In genomic region chr3:42035816-42036482, GRCh38 we compare ENCODE assay signal across 8 cellular contexts. TPM values are rescaled to one million over a fixed set of nuclear protein-coding genes. Genes with fewer than 3 reads are reported as not detected.
DNase-seq lines count a peak whose midpoint lies in the region; ATAC-seq, FAIRE-seq and TF ChIP-seq lines count a peak whose summit lies in the region.
"Had no signal": no experiment of that assay in that cellular context is flagged by ENCODE, and none has a peak within 500 bp of the region (broad histone marks: within the 10 kb centered on the region; RNA-seq: fewer than 3 reads in every experiment).

No MANE protein-coding gene starts in this region.

- CTCF ChIA-PET in Panc1 (lab: Charles Lee): no interaction called here
- CTCF ChIA-PET in H1 (lab: Charles Lee; ENCODE audit: partially characterized antibody): interaction anchor here (0.9 to 2.6 kb wide), 4 partner anchors 9 to 64 kb away, joined by 3 to 21 read pairs (median 4); no protein-coding TSS in a partner anchor

- no peak overlapping the region for H3K23ac ChIP-seq in H1 (ENCODE audit: insufficient read length)

- H3K14ac ChIP-seq in H1 (ENCODE audit: insufficient read length): no peak overlapping the region

- no peak overlapping the region for H2BK120ac ChIP-seq in H1 (replicated peaks; ENCODE audit: low read depth, low read length)

- intact Hi-C loops in Panc1 (cut with micrococcal nuclease; ENCODE audit: unreplicated experiment): no loop called here
- intact Hi-C loops in uterus (cut with DNase I; ENCODE audit: low total_unique reads): no loop called here

- H3K27ac ChIP-seq in Panc1 (ENCODE audit: low read length) (peak overlapping the region; percentile 68), H1 (ENCODE audit: low read depth, low read length) (no peak overlapping the region; the same call in 1 of the 2 replicates), muscle layer of duodenum (ENCODE audit: low read length) (peak overlapping the region; percentile 70), uterus (peak overlapping the region; percentile 74 to 81)

- H4K91ac ChIP-seq in H1 (replicated peaks; ENCODE audit: insufficient read length, low read length): no peak overlapping the region

- POLR2A ChIA-PET in Panc1 (lab: Charles Lee): no interaction called here
- POLR2A ChIA-PET in H1 (lab: Charles Lee; ENCODE audit: partially characterized antibody): interaction anchor here (2.3 kb wide), 1 partner anchor 11 kb away, joined by 8 read pairs; no protein-coding TSS in a partner anchor

- no peak overlapping the region for H3K18ac ChIP-seq in H1 (ENCODE audit: extremely low read depth, low read length)

- H3K27me3 ChIP-seq in Panc1 (ENCODE audit: control insufficient read depth, insufficient read depth, low read length) (no peaks in the 10 kb centered on the region), H1 (replicated peaks in 1 of 4; ENCODE audit: control insufficient read depth in 3 of 4, extremely low read depth in 1 of 4, insufficient read depth in 3 of 4, low read length in 3 of 4) (no peaks in the 10 kb centered on the region), muscle layer of duodenum (ENCODE audit: low read depth, low read length) (no peaks in the 10 kb centered on the region), uterus (no peaks in the 10 kb centered on the region)

- no peak overlapping the region for H4K8ac ChIP-seq in H1 (ENCODE audit: extremely low read depth, insufficient read depth, low read length)

- no peak overlapping the region for H3K4me3 ChIP-seq in Panc1 (ENCODE audit: low read depth in 2 of 2, low read length in 2 of 2)
- no peak overlapping the region for H3K4me3 ChIP-seq in H1 (ENCODE audit: extremely low read depth in 1 of 4, insufficient read depth in 2 of 4, low read depth in 3 of 4, low read length in 4 of 4)
- no peak overlapping the region for H3K4me3 ChIP-seq in muscle layer of duodenum (ENCODE audit: low read depth in 1 of 2, low read length in 2 of 2)
- H3K4me3 ChIP-seq in uterus: no peak overlapping the region

- H3K79me1 ChIP-seq in H1 (ENCODE audit: low read depth, low read length): peaks cover 13% of the 10 kb centered on the region

- H3K36me3 ChIP-seq in Panc1 (ENCODE audit: control insufficient read depth, insufficient read depth, low read length) (no peaks in the 10 kb centered on the region), H1 (ENCODE audit: control insufficient read depth in 2 of 4, insufficient read depth in 4 of 4, low read length in 3 of 4) (peaks cover 0 to 2% (median 0%) of the 10 kb centered on the region in 4 experiments; a peak in 1 of 8 replicates), muscle layer of duodenum (ENCODE audit: control insufficient read depth in 1 of 2, insufficient read depth in 2 of 2, low read length in 2 of 2) (no peaks in the 10 kb centered on the region), uterus (no peaks in the 10 kb centered on the region)

- TF ChIP-seq CTCF in Panc1 (IDR thresholded peaks at IDR 0.05) (no peak), H1 (IDR thresholded peaks at IDR 0.05; ENCODE audit: control extremely low read depth in 1 of 3, insufficient read depth in 1 of 3, low read depth in 1 of 3, low read length in 3 of 3) (no peak), uterus (IDR thresholded peaks at IDR 0.05) (no peak)

- TF ChIP-seq EP300 in H1 (IDR thresholded peaks at IDR 0.05; ENCODE audit: borderline replicate concordance in 1 of 2, low read depth in 2 of 2, low read length in 2 of 2): no peak

- H3K9me3 ChIP-seq in Panc1 (ENCODE audit: control insufficient read depth, insufficient read depth, low read depth, low read length) (no peaks in the 10 kb centered on the region), H1 (ENCODE audit: insufficient read depth in 2 of 2, low read depth in 1 of 2, low read length in 1 of 2) (no peaks in the 10 kb centered on the region), muscle layer of duodenum (ENCODE audit: control insufficient read depth in 1 of 2, low read length in 2 of 2) (no peaks in the 10 kb centered on the region), uterus (no peaks in the 10 kb centered on the region)

- DNase-seq in Panc1 (ENCODE audit: low read depth, low spot score) (no peak), H1 (ENCODE audit: low read depth in 1 of 2, low spot score in 2 of 2) (no peak), uterus (no peak)
- DNase-seq: NCI-H345 had no signal

- no peak overlapping the region for H4K5ac ChIP-seq in H1 (ENCODE audit: insufficient read length, low read depth, low read length)

- no peak overlapping the region for H3K4me2 ChIP-seq in H1 (ENCODE audit: insufficient read depth in 1 of 2, low read depth in 2 of 2, low read length in 2 of 2)

- 0 out of 2 replicates have a peak overlapping the region, but pooled peaks have one; percentile 48 for H2BK20ac ChIP-seq in H1 (ENCODE audit: low read length)

- H2BK12ac ChIP-seq in H1 (ENCODE audit: low read depth, low read length): no peak overlapping the region

- no peak for FAIRE-seq in H1 (lab: Jason Lieb, UNC)

- peaks cover 0 to 2% of the 10 kb centered on the region in 2 experiments for H4K20me1 ChIP-seq in H1 (replicated peaks in 1 of 2; ENCODE audit: control insufficient read depth in 1 of 2, insufficient read depth in 2 of 2, low read length in 2 of 2)

- H3K4me1 ChIP-seq in Panc1 (ENCODE audit: control insufficient read depth, insufficient read depth, low read length) (peaks cover 58% of the 10 kb centered on the region), H1 (replicated peaks in 1 of 4; ENCODE audit: control insufficient read depth in 3 of 4, insufficient read depth in 4 of 4, low read length in 3 of 4) (peaks cover 6 to 14% (median 10%) of the 10 kb centered on the region in 4 experiments), muscle layer of duodenum (ENCODE audit: control insufficient read depth in 1 of 2, insufficient read depth in 2 of 2, low read length in 2 of 2) (peaks cover 12 to 48% of the 10 kb centered on the region in 2 donors), uterus (peaks cover 9% of the 10 kb centered on the region in 2 donors)

- H2AK5ac ChIP-seq in H1 (ENCODE audit: low read depth, low read length): no peak overlapping the region

- TF ChIP-seq POLR2A in H1 (IDR thresholded peaks at IDR 0.05; ENCODE audit: control extremely low read depth in 1 of 2, low read depth in 2 of 2, low read length in 2 of 2) (no peak), uterus (IDR thresholded peaks at IDR 0.05) (no peak)

- H3K56ac ChIP-seq in H1 (replicated peaks; ENCODE audit: insufficient read length, low read depth, low read length): no peak overlapping the region

- no peak overlapping the region for H3K9ac ChIP-seq in H1 (replicated peaks in 1 of 4; ENCODE audit: extremely low read depth in 1 of 4, low read depth in 3 of 4, low read length in 3 of 4)

- in situ Hi-C loops in Panc1 (cut with HindIII; ENCODE audit: low pct_unique_long_range_greater_than_20kb, low sequenced_read_pairs): no loop called here

- peak; percentile 16; the same call in 1 of the 2 replicates for ATAC-seq in Panc1
- no peak for ATAC-seq in HG03521 (IDR thresholded peaks at IDR 0.05; ENCODE audit: unreplicated experiment)
- no peak for ATAC-seq in HG02610 (IDR thresholded peaks at IDR 0.05; ENCODE audit: unreplicated experiment)
- no peak for ATAC-seq in GM21390 (IDR thresholded peaks at IDR 0.05; ENCODE audit: unreplicated experiment)

- peaks cover 4 to 72% of the 10 kb centered on the region in 2 experiments; a peak in 3 of 4 replicates for H3K79me2 ChIP-seq in H1 (ENCODE audit: control insufficient read depth in 1 of 2, insufficient read depth in 2 of 2, low read length in 2 of 2)

- BruUV-seq in Panc1 (replicated peaks; lab: Mats Ljungman, UMichigan): no TSS peak

- 86% methylated on average over 4 of the region's 4 CpGs; no CpG with 5 or more reads in 1 of the 2 experiments for WGBS in H1 (ENCODE audit: extremely low coverage in 1 of 2, insufficient coverage in 1 of 2, insufficient read length in 1 of 2, insufficient replicate concordance in 2 of 2, low coverage in 1 of 2, low lambda C conversion rate in 2 of 2, missing lambda C conversion rate in 1 of 2), 2 experiments

- no peak overlapping the region for H2BK15ac ChIP-seq in H1 (ENCODE audit: low read length)

- no peak overlapping the region for H3K4ac ChIP-seq in H1 (replicated peaks; ENCODE audit: insufficient read length, low read depth, low read length)

- H3K23me2 ChIP-seq in H1 (ENCODE audit: low read depth, low read length): no peaks in the 10 kb centered on the region

- no peak overlapping the region for H2BK5ac ChIP-seq in H1 (ENCODE audit: low read depth, low read length)

- H2AFZ ChIP-seq in H1 (ENCODE audit: low read length): no peak overlapping the region

- no peak for TF ChIP-seq RAD21 in H1 (IDR thresholded peaks at IDR 0.05 in 1 of 2, conservative IDR thresholded peaks at IDR 0.05 in 1 of 2; ENCODE audit: low read depth in 2 of 2, low read length in 2 of 2)

TF ChIP-seq in H1, 55 proteins besides CTCF, POLR2A, EP300 and RAD21:
- no peak for TF ChIP-seq POU5F1 (IDR thresholded peaks at IDR 0.05; ENCODE audit: low read depth, low read length)
- TF ChIP-seq CTBP2 (IDR thresholded peaks at IDR 0.05; ENCODE audit: borderline replicate concordance, insufficient read depth, insufficient read length, low read length): no peak
- no peak for TF ChIP-seq HDAC6 (IDR thresholded peaks at IDR 0.05; ENCODE audit: low read depth, low read length)
- TF ChIP-seq BCL11A (IDR thresholded peaks at IDR 0.05; ENCODE audit: low read depth in 2 of 2, low read length in 2 of 2): no peak
- no peak for TF ChIP-seq TBP (IDR thresholded peaks at IDR 0.05; ENCODE audit: low read depth, low read length)
- no peak for TF ChIP-seq NANOG (IDR thresholded peaks at IDR 0.05; ENCODE audit: insufficient read depth, low read depth, low read length, poor library complexity, severe bottlenecking)
- TF ChIP-seq RFX5 (IDR thresholded peaks at IDR 0.05; ENCODE audit: borderline replicate concordance, low read depth, low read length): no peak

RNA-seq across cellular contexts. Expression of gene TRAK1, which starts 55.2 kb away (rescaled TPM):
- total RNA-seq in Panc1 (2021; ENCODE audit: unreplicated experiment): 38.4 TPM
- 36.8 TPM for polyA plus RNA-seq in Panc1 (2012; ENCODE audit: insufficient read length)
- 32.7 and 35.4 TPM in 2 replicates for total RNA-seq in H1 (2021; fragmentation: NEBNext Ultra II Directional; extraction: Animal tissue kit (Norgen Biotek cat#: 25700))
- polyA plus RNA-seq in H1 (2011; rRNA removed): 21.3 and 25.8 TPM in 2 replicates
- polyA plus RNA-seq in H1 (2011; cell fraction: cytosol; rRNA removed): 23.4 TPM
- polyA plus RNA-seq in H1 (2011; cell fraction: nucleus; rRNA removed): 39.0 TPM
- polyA plus RNA-seq in H1 (2012, experiment 1 of 2): 21.0 to 24.1 TPM (median 22.8 TPM) in 4 replicates
- polyA plus RNA-seq in H1 (2012, experiment 2 of 2): 7.7 TPM
- polyA plus RNA-seq in H1 (2013, experiment 1 of 2): 18.1 TPM
- polyA plus RNA-seq in H1 (2013, experiment 2 of 2): 18.5 TPM
- 36.0 and 42.3 TPM in 2 replicates for polyA minus RNA-seq in H1 (2011; rRNA and poly(A)+ RNA removed)
- 29.4 TPM for polyA minus RNA-seq in H1 (2011; cell fraction: cytosol; rRNA and poly(A)+ RNA removed)
- polyA minus RNA-seq in H1 (2011; cell fraction: nucleus; rRNA and poly(A)+ RNA removed): 33.6 TPM
- total RNA-seq in uterus: 10 to 100 TPM; 14.3 to 37.5 (median 21.4) TPM
